29 cellular contexts compared by ENCODE assay signal in the genomic region with DNA sequence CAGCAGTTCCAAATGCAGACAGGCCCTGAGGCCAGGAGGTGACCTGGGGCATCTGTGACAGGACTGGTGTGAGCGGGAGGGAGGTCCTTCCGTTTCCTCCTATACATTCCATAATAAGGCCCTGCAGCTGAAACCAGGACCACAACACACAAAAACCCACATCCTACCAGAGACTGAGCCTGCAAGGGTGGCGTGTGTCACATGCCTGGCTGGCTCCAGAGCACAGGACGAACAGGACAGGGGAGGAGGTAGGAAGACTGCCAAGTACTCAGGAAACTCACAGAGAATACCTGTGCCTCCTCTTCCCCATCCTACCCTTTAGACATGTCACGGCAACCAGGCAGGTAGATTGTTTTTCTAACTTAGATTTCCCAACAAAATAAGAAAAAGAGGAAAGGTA.
"Had no signal": no experiment of that assay in that cellular context is flagged by ENCODE, and none has a peak within 500 bp of the region (broad histone marks: within the 10 kb centered on the region; RNA-seq: fewer than 3 reads in every experiment).

No MANE protein-coding gene starts in this region.

- H3K9me3 ChIP-seq: ascending aorta had no signal

- H3K27ac Mint-ChIP-seq: activated CD4-positive, alpha-beta T cell treated with anti-CD3 and anti-CD28 coated beads for 36 hours; activated CD4-positive, alpha-beta T cell treated with anti-CD3 and anti-CD28 coated beads, Interleukin-2, amount 10 ng/mL, durations not matched to agents 7 days and 5 days; activated CD8-positive, alpha-beta T cell treated with anti-CD3 and anti-CD28 coated beads, Interleukin-2, amount 10 ng/mL, durations not matched to agents 7 days and 5 days; activated naive CD8-positive, alpha-beta T cell treated with anti-CD3 and anti-CD28 coated beads for 36 hours; activated T-helper 1 cell treated with anti-CD3 and anti-CD28 coated beads, Interleukin-12 subunit alpha, Interleukin-12 subunit beta, Interleukin-2, Interleukin-4 antibody, amounts not matched to agents 30 ng/mL and 10 ng/mL and 1 ng/mL, durations not matched to agents 14 hours and 24 hours and 36 hours; WTC11 had no signal

- H3K4me3 ChIP-seq: ascending aorta, K562, SK-N-MC had no signal

- H3K36me3 ChIP-seq: ascending aorta had no signal

- H3K27me3 ChIP-seq: ascending aorta had no signal

- H3K4me3 Mint-ChIP-seq: activated CD4-positive, alpha-beta T cell treated with anti-CD3 and anti-CD28 coated beads for 36 hours; activated CD4-positive, alpha-beta T cell treated with anti-CD3 and anti-CD28 coated beads, Interleukin-2, amount 10 ng/mL, durations not matched to agents 7 days and 5 days; activated CD8-positive, alpha-beta T cell treated with anti-CD3 and anti-CD28 coated beads, Interleukin-2, amount 10 ng/mL, durations not matched to agents 7 days and 5 days; activated naive CD8-positive, alpha-beta T cell treated with anti-CD3 and anti-CD28 coated beads for 36 hours; activated T-cell treated with anti-CD3 and anti-CD28 coated beads, Interleukin-2, amount 50 U/mL, for 4 hours; activated T-helper 1 cell treated with anti-CD3 and anti-CD28 coated beads, Interleukin-12 subunit alpha, Interleukin-12 subunit beta, Interleukin-2, Interleukin-4 antibody, amounts not matched to agents 30 ng/mL and 10 ng/mL and 1 ng/mL, durations not matched to agents 14 hours and 24 hours and 36 hours; WTC11 had no signal

- H3K4me1 Mint-ChIP-seq: activated CD4-positive, alpha-beta T cell treated with anti-CD3 and anti-CD28 coated beads for 36 hours; activated CD4-positive, alpha-beta T cell treated with anti-CD3 and anti-CD28 coated beads, Interleukin-2, amount 10 ng/mL, durations not matched to agents 7 days and 5 days; activated naive CD8-positive, alpha-beta T cell treated with anti-CD3 and anti-CD28 coated beads for 36 hours had no signal

- DNase-seq: activated CD4-positive, alpha-beta T cell treated with anti-CD3 and anti-CD28 coated beads for 36 hours; activated CD4-positive, alpha-beta T cell treated with anti-CD3 and anti-CD28 coated beads, Interleukin-2, amount 10 ng/mL, durations not matched to agents 7 days and 5 days; activated CD4-positive, alpha-beta T cell treated with anti-CD3 and anti-CD28 coated beads, Interleukin-2, amount 50 U/mL, for 48 hours; activated CD8-positive, alpha-beta memory T cell treated with anti-CD3 and anti-CD28 coated beads, Interleukin-2, amount 50 U/mL, for 4 hours; activated CD8-positive, alpha-beta T cell treated with anti-CD3 and anti-CD28 coated beads, Interleukin-2, amount 10 ng/mL, durations not matched to agents 7 days and 5 days; activated effector memory CD4-positive, alpha-beta T cell treated with Interleukin-2 at 50 U/mL for 16 hours; activated naive CD4-positive, alpha-beta T cell; activated naive CD4-positive, alpha-beta T cell treated with anti-CD3 and anti-CD28 coated beads, Interleukin-2, amount 50 U/mL, for 16 hours; activated naive CD8-positive, alpha-beta T cell treated with anti-CD3 and anti-CD28 coated beads for 36 hours; activated T-cell treated with anti-CD3 and anti-CD28 coated beads for 4 hours; activated T-cell treated with anti-CD3 and anti-CD28 coated beads, Interleukin-2, amount 50 U/mL, for 4 hours; amniotic stem cell; cerebellar nuclear complex; NCI-H1092 treated with DMSO at 0.1 percent for 48 hours; NCI-H1417; NCI-H146; NCI-H187; NCI-H2029 treated with DMSO at 0.1 percent for 48 hours; NCI-H2107; NCI-H2171; NCI-H510A treated with DMSO at 0.1 percent for 48 hours; T1000 had no signal

- H3K27ac ChIP-seq: ascending aorta, SK-N-MC had no signal

- H3K9me3 Mint-ChIP-seq: activated CD4-positive, alpha-beta T cell treated with anti-CD3 and anti-CD28 coated beads, Interleukin-2, amount 10 ng/mL, durations not matched to agents 7 days and 5 days; activated naive CD8-positive, alpha-beta T cell treated with anti-CD3 and anti-CD28 coated beads for 36 hours; activated T-cell treated with anti-CD3 and anti-CD28 coated beads, Interleukin-2, amount 50 U/mL, for 4 hours; activated T-helper 1 cell treated with anti-CD3 and anti-CD28 coated beads, Interleukin-12 subunit alpha, Interleukin-12 subunit beta, Interleukin-2, Interleukin-4 antibody, amounts not matched to agents 30 ng/mL and 10 ng/mL and 1 ng/mL, durations not matched to agents 14 hours and 24 hours and 36 hours; WTC11 had no signal

- H3K36me3 Mint-ChIP-seq: activated naive CD8-positive, alpha-beta T cell treated with anti-CD3 and anti-CD28 coated beads for 36 hours; WTC11 had no signal

- ATAC-seq: activated CD4-positive, alpha-beta T cell treated with anti-CD3 and anti-CD28 coated beads for 36 hours; activated CD4-positive, CD25-positive, alpha-beta regulatory T cell treated with anti-CD3 and anti-CD28 coated beads, Interleukin-2, amount 50 U/mL, for 24 hours; activated CD8-positive, alpha-beta T cell treated with anti-CD3 and anti-CD28 coated beads, Interleukin-2, amount 10 ng/mL, durations not matched to agents 7 days and 5 days; activated T-cell treated with anti-CD3 and anti-CD28 coated beads, Interleukin-2, amount 50 U/mL, for 4 hours; K562; Panc1; WTC11 had no signal
